28 cellular contexts compared by ENCODE assay signal in the genomic region with DNA sequence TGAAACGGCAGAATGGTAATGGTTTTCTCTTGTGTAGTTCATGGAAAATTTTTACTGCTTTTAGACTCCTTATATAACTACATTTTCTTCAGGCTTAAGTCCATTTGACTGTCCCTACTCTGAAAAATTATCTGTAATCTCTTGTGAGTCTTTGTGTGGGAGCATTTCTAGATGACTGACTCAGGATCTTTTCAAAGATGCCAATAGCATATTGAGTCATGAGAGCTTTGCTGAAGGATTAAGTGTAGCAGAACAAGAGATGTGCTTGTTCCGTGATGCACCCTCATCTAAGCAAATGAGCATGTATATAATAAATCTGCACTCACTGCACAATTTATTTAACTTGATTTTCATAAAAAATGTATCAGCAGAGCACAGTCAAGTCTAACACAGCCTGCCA.
A peak's percentile ranks its signal among the peaks of the same experiment; 100 is the strongest.
DNase-seq lines count a peak whose midpoint lies in the region; TF ChIP-seq lines count a peak whose summit lies in the region.
"Had no signal": no experiment of that assay in that cellular context is flagged by ENCODE, and none has a peak within 500 bp of the region (broad histone marks: within the 10 kb centered on the region; RNA-seq: fewer than 3 reads in every experiment).

No MANE protein-coding gene starts in this region.

- H3K27ac Mint-ChIP-seq in activated T-helper 2 cell treated with anti-CD3 and anti-CD28 coated beads, Interferon-gamma antibody, Interleukin-2, Interleukin-4, amounts not matched to agents 10 μg/mL and 5 μg/mL and 100 μg/mL, durations not matched to agents 14 hours and 24 hours and 36 hours, result no peak overlapping the region
- H3K27ac Mint-ChIP-seq: activated B cell treated with CpG ODN at 0.5 μM for 24 hours; activated T-cell treated with anti-CD3 and anti-CD28 coated beads, Interleukin-2, amount 50 U/mL, for 72 hours; CD14-positive monocyte; dendritic cell treated with granulocyte-macrophage colony-stimulating factor and Interleukin-4, amounts not matched to agents 40 ng/mL and 50 ng/mL, for 4 days; nephron; type B pancreatic cell had no signal

- no peak overlapping the region for H3K4me3 ChIP-seq in adipocyte (ENCODE audit: low read length)
- no peak overlapping the region for H3K4me3 ChIP-seq in fibroblast of the aortic adventitia (ENCODE audit: low read depth, low read length)
- H3K4me3 ChIP-seq: lung, skin epidermis had no signal

- H3K9me3 ChIP-seq in adipocyte (ENCODE audit: control insufficient read depth, low read length), result no peaks in the 10 kb centered on the region

- H3K4me3 Mint-ChIP-seq in activated T-helper 2 cell treated with anti-CD3 and anti-CD28 coated beads, Interferon-gamma antibody, Interleukin-2, Interleukin-4, amounts not matched to agents 10 μg/mL and 5 μg/mL and 100 μg/mL, durations not matched to agents 14 hours and 24 hours and 36 hours (ENCODE audit: low read depth), result no peak overlapping the region
- H3K4me3 Mint-ChIP-seq: activated B cell treated with CpG ODN at 0.5 μM for 24 hours; activated T-cell treated with anti-CD3 and anti-CD28 coated beads, Interleukin-2, amount 50 U/mL, for 72 hours; CD14-positive monocyte; dendritic cell treated with granulocyte-macrophage colony-stimulating factor and Interleukin-4, amounts not matched to agents 40 ng/mL and 50 ng/mL, for 4 days; nephron; type B pancreatic cell had no signal

- H3K9ac ChIP-seq in adipocyte (ENCODE audit: low read length), result no peak overlapping the region

- TF ChIP-seq CTCF in fibroblast of the aortic adventitia (IDR thresholded peaks at IDR 0.05; ENCODE audit: insufficient read depth, low read length), result no peak

- intact Hi-C loops in activated T-helper 2 cell treated with anti-CD3 and anti-CD28 coated beads, Interferon-gamma antibody, Interleukin-2, Interleukin-4, amounts not matched to agents 10 μg/mL and 5 μg/mL and 100 μg/mL, durations not matched to agents 14 hours and 24 hours and 36 hours (cut with micrococcal nuclease), result no loop called here

- H3K36me3 Mint-ChIP-seq in activated T-helper 2 cell treated with anti-CD3 and anti-CD28 coated beads, Interferon-gamma antibody, Interleukin-2, Interleukin-4, amounts not matched to agents 10 μg/mL and 5 μg/mL and 100 μg/mL, durations not matched to agents 14 hours and 24 hours and 36 hours (ENCODE audit: low read depth), result no peaks in the 10 kb centered on the region
- H3K36me3 Mint-ChIP-seq: CD14-positive monocyte, type B pancreatic cell had no signal

- no peaks in the 10 kb centered on the region for H3K27me3 Mint-ChIP-seq in activated T-helper 2 cell treated with anti-CD3 and anti-CD28 coated beads, Interferon-gamma antibody, Interleukin-2, Interleukin-4, amounts not matched to agents 10 μg/mL and 5 μg/mL and 100 μg/mL, durations not matched to agents 14 hours and 24 hours and 36 hours (ENCODE audit: low read depth)
- H3K27me3 Mint-ChIP-seq: activated B cell treated with CpG ODN at 0.5 μM for 24 hours; dendritic cell treated with granulocyte-macrophage colony-stimulating factor and Interleukin-4, amounts not matched to agents 40 ng/mL and 50 ng/mL, for 4 days had no signal

- H3K27me3 ChIP-seq in adipocyte (replicated peaks; ENCODE audit: control insufficient read depth, insufficient read depth, low read length), result no peaks in the 10 kb centered on the region

- no peaks in the 10 kb centered on the region for H3K36me3 ChIP-seq in adipocyte (ENCODE audit: control insufficient read depth, insufficient read depth, low read length, severe bottlenecking)

- H3K4me1 Mint-ChIP-seq in activated T-helper 2 cell treated with anti-CD3 and anti-CD28 coated beads, Interferon-gamma antibody, Interleukin-2, Interleukin-4, amounts not matched to agents 10 μg/mL and 5 μg/mL and 100 μg/mL, durations not matched to agents 14 hours and 24 hours and 36 hours (ENCODE audit: low read depth), result no peaks in the 10 kb centered on the region
- H3K4me1 Mint-ChIP-seq: activated B cell treated with CpG ODN at 0.5 μM for 24 hours, CD14-positive monocyte, nephron had no signal

- DNase-seq in HT1080 (ENCODE audit: low read depth) (peak; percentile 3), adipocyte (ENCODE audit: low read depth) (peak; percentile 75), fibroblast of the aortic adventitia (ENCODE audit: low read depth) (peak; percentile 6), stromal cell of bone marrow (ENCODE audit: low read depth) (peak; percentile 18), foreskin melanocyte (no peak), AG20443 (ENCODE audit: low spot score) (no peak)
- no peak for DNase-seq in activated T-helper 2 cell treated with anti-CD3 and anti-CD28 coated beads, Interferon-gamma antibody, Interleukin-2, Interleukin-4, amounts not matched to agents 10 μg/mL and 5 μg/mL and 100 μg/mL, durations not matched to agents 14 hours and 24 hours and 36 hours (ENCODE audit: low spot score)
- DNase-seq: activated B cell treated with CpG ODN at 0.5 μM for 24 hours; activated CD4-positive, alpha-beta T cell treated with anti-CD3 and anti-CD28 coated beads, Interleukin-2, amount 50 U/mL, for 1 hour; activated naive CD4-positive, alpha-beta T cell treated with Interleukin-2 at 50 U/mL for 16 hours; activated T-cell treated with anti-CD3 and anti-CD28 coated beads, Interleukin-2, amount 50 U/mL, for 72 hours; amygdala; Calu3; DMS79 treated with DMSO at 0.1 percent for 48 hours; GF-D8; glutamatergic neuron; KG1; kidney; NCI-H510A treated with DMSO at 0.1 percent for 48 hours; NK-92 treated with Interleukin-12 subunit alpha and Interleukin-12 subunit beta, amount 100 ng/mL, for 24 hours; stimulated activated CD4-positive, alpha-beta T cell treated with anti-CD3 and anti-CD28 coated beads, Interleukin-1b, Interleukin-23, amount 100 ng/mL, for 48 hours; T-helper 1 cell had no signal

- peaks cover 37% of the 10 kb centered on the region for H3K9me3 Mint-ChIP-seq in activated T-helper 2 cell treated with anti-CD3 and anti-CD28 coated beads, Interferon-gamma antibody, Interleukin-2, Interleukin-4, amounts not matched to agents 10 μg/mL and 5 μg/mL and 100 μg/mL, durations not matched to agents 14 hours and 24 hours and 36 hours
- H3K9me3 Mint-ChIP-seq: nephron, type B pancreatic cell had no signal

- H3K4me1 ChIP-seq in adipocyte (ENCODE audit: control insufficient read depth, insufficient read depth, low read length), result no peaks in the 10 kb centered on the region

Comparison
In these comparisons a context has a peak if more than half of its experiments do, and no peak if none do; other contexts are left out.
1. DNase-seq: peak in HT1080 (single experiment), adipocyte (single experiment), fibroblast of the aortic adventitia (single experiment) and stromal cell of bone marrow (single experiment); none in foreskin melanocyte (single experiment), AG20443 (single experiment) and activated T-helper 2 cell treated with anti-CD3 and anti-CD28 coated beads, Interferon-gamma antibody, Interleukin-2, Interleukin-4, amounts not matched to agents 10 μg/mL and 5 μg/mL and 100 μg/mL, durations not matched to agents 14 hours and 24 hours and 36 hours (single experiment).